Comparison of ENCODE assay signal across 23 cellular contexts in genomic region chr15:62298811-62299210, GRCh38.
"Had no signal": no experiment of that assay in that cellular context is flagged by ENCODE, and none has a peak within 500 bp of the region (broad histone marks: within the 10 kb centered on the region; RNA-seq: fewer than 3 reads in every experiment).

No MANE protein-coding gene starts in this region.

- H3K4me1 Mint-ChIP-seq: naive thymus-derived CD4-positive, alpha-beta T cell; nephron; stimulated activated effector memory CD8-positive, alpha-beta T cell treated with anti-CD3 and anti-CD28 coated beads, Interleukin-12 subunit alpha, Interleukin-12 subunit beta, amount 100 ng/mL, for 72 hours had no signal

- H3K4me3 ChIP-seq: dorsolateral prefrontal cortex, gastrocnemius medialis, left lung, neural progenitor cell, psoas muscle, sigmoid colon, stomach, tibial artery had no signal

- H3K4me2 ChIP-seq: neural progenitor cell had no signal

- H3K36me3 Mint-ChIP-seq: naive thymus-derived CD4-positive, alpha-beta T cell; neural progenitor cell; stimulated activated effector memory CD8-positive, alpha-beta T cell treated with anti-CD3 and anti-CD28 coated beads, Interleukin-12 subunit alpha, Interleukin-12 subunit beta, amount 100 ng/mL, for 72 hours; type B pancreatic cell had no signal

- H3K9ac ChIP-seq: neural progenitor cell had no signal

- H3K27me3 Mint-ChIP-seq: type B pancreatic cell had no signal

- ATAC-seq: gastrocnemius medialis; left lung; naive thymus-derived CD4-positive, alpha-beta T cell; psoas muscle; right cardiac atrium; stimulated activated effector memory CD8-positive, alpha-beta T cell treated with anti-CD3 and anti-CD28 coated beads, Interleukin-12 subunit alpha, Interleukin-12 subunit beta, amount 100 ng/mL, for 72 hours had no signal

- H3K4me1 ChIP-seq: left lung had no signal

- H3K27ac ChIP-seq: dorsolateral prefrontal cortex, gastrocnemius medialis, left lung, neural progenitor cell, psoas muscle, sigmoid colon, stomach, tibial artery had no signal

- H3K4me3 Mint-ChIP-seq: naive thymus-derived CD4-positive, alpha-beta T cell; nephron; neural progenitor cell; stimulated activated effector memory CD8-positive, alpha-beta T cell treated with anti-CD3 and anti-CD28 coated beads, Interleukin-12 subunit alpha, Interleukin-12 subunit beta, amount 100 ng/mL, for 72 hours; type B pancreatic cell had no signal

- FAIRE-seq: colon, keratinocyte had no signal

- H3K9me3 Mint-ChIP-seq: stimulated activated effector memory CD8-positive, alpha-beta T cell treated with anti-CD3 and anti-CD28 coated beads, Interleukin-12 subunit alpha, Interleukin-12 subunit beta, amount 100 ng/mL, for 72 hours had no signal

- H3K27me3 ChIP-seq: gastrocnemius medialis, left lung, neural progenitor cell, sigmoid colon, stomach, tibial artery had no signal

- H3K27ac Mint-ChIP-seq: naive thymus-derived CD4-positive, alpha-beta T cell; neural progenitor cell; stimulated activated effector memory CD8-positive, alpha-beta T cell treated with anti-CD3 and anti-CD28 coated beads, Interleukin-12 subunit alpha, Interleukin-12 subunit beta, amount 100 ng/mL, for 72 hours; type B pancreatic cell had no signal

- H3K36me3 ChIP-seq: gastrocnemius medialis, left lung, neural progenitor cell, sigmoid colon, stomach, tibial artery had no signal

- H2AFZ ChIP-seq: neural progenitor cell had no signal

- H3K9me3 ChIP-seq: gastrocnemius medialis, left lung, psoas muscle, sigmoid colon, tibial artery had no signal

- DNase-seq: dorsolateral prefrontal cortex; effector CD4-positive, alpha-beta T cell; gastrocnemius medialis; head of caudate nucleus; left lung; mesenchymal stem cell; midbrain; naive thymus-derived CD4-positive, alpha-beta T cell; nucleus accumbens; psoas muscle; sigmoid colon; stimulated activated CD4-positive, alpha-beta T cell treated with anti-CD3 and anti-CD28 coated beads, Interleukin-2, amount 100 ng/mL, for 24 hours; stimulated activated CD4-positive, alpha-beta T cell treated with anti-CD3 and anti-CD28 coated beads, Interleukin-4, amount 100 ng/mL, for 24 hours; stimulated activated naive CD4-positive, alpha-beta T cell treated with Interleukin-2 at 50 U/mL for 16 hours; stomach; tibial artery had no signal
